In genomic region chr12:122051231-122051876, GRCh38 we compare ENCODE assay signal across 2 cellular contexts.
TF ChIP-seq lines count a peak whose summit lies in the region.

No MANE protein-coding gene starts in this region.

TF ChIP-seq in PFSK-1, 5 proteins besides CTCF, POLR2A, EP300 and RAD21 (continued from another document):
- TF ChIP-seq FOXP2 (optimal IDR thresholded peaks at IDR 0.05; ENCODE audit: borderline replicate concordance, extremely low read depth, extremely low read length, insufficient read depth) (peak; percentile 21), REST (IDR thresholded peaks at IDR 0.05; ENCODE audit: insufficient read depth in 1 of 2, low read depth in 2 of 2, low read length in 2 of 2) (no peak)

TF ChIP-seq in HepG2, 621 proteins besides CTCF, POLR2A, EP300 and RAD21 (continued from another document and continues in another):
- TF ChIP-seq, protein P1, sequence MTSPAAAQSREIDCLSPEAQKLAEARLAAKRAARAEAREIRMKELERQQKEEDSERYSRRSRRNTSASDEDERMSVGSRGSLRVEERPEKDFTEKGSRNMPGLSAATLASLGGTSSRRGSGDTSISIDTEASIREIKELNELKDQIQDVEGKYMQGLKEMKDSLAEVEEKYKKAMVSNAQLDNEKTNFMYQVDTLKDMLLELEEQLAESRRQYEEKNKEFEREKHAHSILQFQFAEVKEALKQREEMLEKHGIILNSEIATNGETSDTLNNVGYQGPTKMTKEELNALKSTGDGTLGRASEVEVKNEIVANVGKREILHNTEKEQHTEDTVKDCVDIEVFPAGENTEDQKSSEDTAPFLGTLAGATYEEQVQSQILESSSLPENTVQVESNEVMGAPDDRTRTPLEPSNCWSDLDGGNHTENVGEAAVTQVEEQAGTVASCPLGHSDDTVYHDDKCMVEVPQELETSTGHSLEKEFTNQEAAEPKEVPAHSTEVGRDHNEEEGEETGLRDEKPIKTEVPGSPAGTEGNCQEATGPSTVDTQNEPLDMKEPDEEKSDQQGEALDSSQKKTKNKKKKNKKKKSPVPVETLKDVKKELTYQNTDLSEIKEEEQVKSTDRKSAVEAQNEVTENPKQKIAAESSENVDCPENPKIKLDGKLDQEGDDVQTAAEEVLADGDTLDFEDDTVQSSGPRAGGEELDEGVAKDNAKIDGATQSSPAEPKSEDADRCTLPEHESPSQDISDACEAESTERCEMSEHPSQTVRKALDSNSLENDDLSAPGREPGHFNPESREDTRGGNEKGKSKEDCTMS (CRISPR knock-in tag; conservative IDR thresholded peaks at IDR 0.05) = no peak
- TF ChIP-seq, protein P2, sequence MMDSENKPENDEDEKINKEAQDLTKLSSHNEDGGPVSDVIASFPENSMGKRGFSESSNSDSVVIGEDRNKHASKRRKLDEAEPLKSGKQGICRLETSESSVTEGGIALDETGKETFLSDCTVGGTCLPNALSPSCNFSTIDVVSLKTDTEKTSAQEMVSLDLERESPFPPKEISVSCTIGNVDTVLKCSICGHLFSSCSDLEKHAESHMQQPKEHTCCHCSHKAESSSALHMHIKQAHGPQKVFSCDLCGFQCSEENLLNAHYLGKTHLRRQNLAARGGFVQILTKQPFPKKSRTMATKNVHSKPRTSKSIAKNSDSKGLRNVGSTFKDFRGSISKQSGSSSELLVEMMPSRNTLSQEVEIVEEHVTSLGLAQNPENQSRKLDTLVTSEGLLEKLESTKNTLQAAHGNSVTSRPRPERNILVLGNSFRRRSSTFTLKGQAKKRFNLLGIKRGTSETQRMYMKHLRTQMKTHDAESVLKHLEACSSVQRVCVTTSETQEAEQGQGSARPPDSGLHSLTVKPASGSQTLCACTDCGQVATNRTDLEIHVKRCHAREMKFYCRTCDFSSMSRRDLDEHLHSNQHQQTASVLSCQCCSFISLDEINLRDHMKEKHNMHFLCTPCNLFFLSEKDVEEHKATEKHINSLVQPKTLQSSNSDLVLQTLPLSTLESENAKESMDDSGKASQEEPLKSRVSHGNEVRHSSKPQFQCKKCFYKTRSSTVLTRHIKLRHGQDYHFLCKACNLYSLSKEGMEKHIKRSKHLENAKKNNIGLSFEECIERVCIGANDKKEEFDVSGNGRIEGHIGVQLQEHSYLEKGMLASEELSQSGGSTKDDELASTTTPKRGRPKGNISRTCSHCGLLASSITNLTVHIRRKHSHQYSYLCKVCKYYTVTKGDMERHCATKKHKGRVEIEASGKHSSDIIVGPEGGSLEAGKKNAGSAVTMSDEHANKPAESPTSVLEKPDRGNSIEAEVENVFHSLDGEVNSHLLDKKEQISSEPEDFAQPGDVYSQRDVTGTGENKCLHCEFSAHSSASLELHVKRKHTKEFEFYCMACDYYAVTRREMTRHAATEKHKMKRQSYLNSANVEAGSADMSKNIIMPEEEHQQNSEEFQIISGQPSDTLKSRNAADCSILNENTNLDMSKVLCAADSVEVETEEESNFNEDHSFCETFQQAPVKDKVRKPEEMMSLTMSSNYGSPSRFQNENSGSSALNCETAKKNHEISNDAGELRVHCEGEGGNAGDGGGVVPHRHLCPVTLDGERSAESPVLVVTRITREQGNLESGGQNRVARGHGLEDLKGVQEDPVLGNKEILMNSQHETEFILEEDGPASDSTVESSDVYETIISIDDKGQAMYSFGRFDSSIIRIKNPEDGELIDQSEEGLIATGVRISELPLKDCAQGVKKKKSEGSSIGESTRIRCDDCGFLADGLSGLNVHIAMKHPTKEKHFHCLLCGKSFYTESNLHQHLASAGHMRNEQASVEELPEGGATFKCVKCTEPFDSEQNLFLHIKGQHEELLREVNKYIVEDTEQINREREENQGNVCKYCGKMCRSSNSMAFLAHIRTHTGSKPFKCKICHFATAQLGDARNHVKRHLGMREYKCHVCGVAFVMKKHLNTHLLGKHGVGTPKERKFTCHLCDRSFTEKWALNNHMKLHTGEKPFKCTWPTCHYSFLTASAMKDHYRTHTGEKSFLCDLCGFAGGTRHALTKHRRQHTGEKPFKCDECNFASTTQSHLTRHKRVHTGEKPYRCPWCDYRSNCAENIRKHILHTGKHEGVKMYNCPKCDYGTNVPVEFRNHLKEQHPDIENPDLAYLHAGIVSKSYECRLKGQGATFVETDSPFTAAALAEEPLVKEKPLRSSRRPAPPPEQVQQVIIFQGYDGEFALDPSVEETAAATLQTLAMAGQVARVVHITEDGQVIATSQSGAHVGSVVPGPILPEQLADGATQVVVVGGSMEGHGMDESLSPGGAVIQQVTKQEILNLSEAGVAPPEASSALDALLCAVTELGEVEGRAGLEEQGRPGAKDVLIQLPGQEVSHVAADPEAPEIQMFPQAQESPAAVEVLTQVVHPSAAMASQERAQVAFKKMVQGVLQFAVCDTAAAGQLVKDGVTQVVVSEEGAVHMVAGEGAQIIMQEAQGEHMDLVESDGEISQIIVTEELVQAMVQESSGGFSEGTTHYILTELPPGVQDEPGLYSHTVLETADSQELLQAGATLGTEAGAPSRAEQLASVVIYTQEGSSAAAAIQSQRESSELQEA (CRISPR knock-in tag; IDR thresholded peaks at IDR 0.05; ENCODE audit: not compliant biosample characterization) = no peak
- no peak for TF ChIP-seq ZNF34 (CRISPR knock-in tag; IDR thresholded peaks at IDR 0.05; ENCODE audit: borderline replicate concordance)
- TF ChIP-seq MEF2D (CRISPR knock-in tag; IDR thresholded peaks at IDR 0.05) = peak; percentile 85
- TF ChIP-seq SALL1 (CRISPR knock-in tag; IDR thresholded peaks at IDR 0.05) = peak; percentile 26; the same call in 1 of the 2 replicates
- TF ChIP-seq MTA1 (CRISPR knock-in tag; IDR thresholded peaks at IDR 0.05; ENCODE audit: borderline replicate concordance) = no peak
- 0 out of 2 replicates have a peak, but pooled peaks have one; percentile 47 for TF ChIP-seq NR2F6 (IDR thresholded peaks at IDR 0.05)
- TF ChIP-seq NR2F6 (CRISPR knock-in tag; IDR thresholded peaks at IDR 0.05) = peak; percentile 69
- TF ChIP-seq SKIL (CRISPR knock-in tag; IDR thresholded peaks at IDR 0.05; ENCODE audit: borderline replicate concordance) = peak; percentile 81
- no peak for TF ChIP-seq CBX5 (CRISPR knock-in tag; IDR thresholded peaks at IDR 0.05; ENCODE audit: borderline replicate concordance)
- no peak for TF ChIP-seq MBD4 (IDR thresholded peaks at IDR 0.05; ENCODE audit: borderline replicate concordance, low read length)
- no peak for TF ChIP-seq ZEB1 (IDR thresholded peaks at IDR 0.05; ENCODE audit: insufficient replicate concordance, low read depth)
- no peak for TF ChIP-seq ZNF879 (CRISPR knock-in tag; IDR thresholded peaks at IDR 0.05)
- TF ChIP-seq KLF11 (CRISPR knock-in tag; IDR thresholded peaks at IDR 0.05) = no peak
- no peak for TF ChIP-seq KLF16 (CRISPR knock-in tag; IDR thresholded peaks at IDR 0.05)
- TF ChIP-seq FOXA3 (CRISPR knock-in tag; IDR thresholded peaks at IDR 0.05) = peak; percentile 64
- peak; percentile 96 for TF ChIP-seq RARA (CRISPR knock-in tag; IDR thresholded peaks at IDR 0.05)
- peak; percentile 12; the same call in 1 of the 2 replicates for TF ChIP-seq HNF4A (CRISPR knock-in tag; IDR thresholded peaks at IDR 0.05)
- no peak for TF ChIP-seq CBX1 (IDR thresholded peaks at IDR 0.05; ENCODE audit: low read depth)
- TF ChIP-seq PBX2 (CRISPR knock-in tag; IDR thresholded peaks at IDR 0.05) = no peak
- TF ChIP-seq ZSCAN20 (CRISPR knock-in tag; IDR thresholded peaks at IDR 0.05; ENCODE audit: borderline replicate concordance) = no peak
- TF ChIP-seq BCL6 (CRISPR knock-in tag; IDR thresholded peaks at IDR 0.05) = peak; percentile 68
- TF ChIP-seq, protein P3, sequence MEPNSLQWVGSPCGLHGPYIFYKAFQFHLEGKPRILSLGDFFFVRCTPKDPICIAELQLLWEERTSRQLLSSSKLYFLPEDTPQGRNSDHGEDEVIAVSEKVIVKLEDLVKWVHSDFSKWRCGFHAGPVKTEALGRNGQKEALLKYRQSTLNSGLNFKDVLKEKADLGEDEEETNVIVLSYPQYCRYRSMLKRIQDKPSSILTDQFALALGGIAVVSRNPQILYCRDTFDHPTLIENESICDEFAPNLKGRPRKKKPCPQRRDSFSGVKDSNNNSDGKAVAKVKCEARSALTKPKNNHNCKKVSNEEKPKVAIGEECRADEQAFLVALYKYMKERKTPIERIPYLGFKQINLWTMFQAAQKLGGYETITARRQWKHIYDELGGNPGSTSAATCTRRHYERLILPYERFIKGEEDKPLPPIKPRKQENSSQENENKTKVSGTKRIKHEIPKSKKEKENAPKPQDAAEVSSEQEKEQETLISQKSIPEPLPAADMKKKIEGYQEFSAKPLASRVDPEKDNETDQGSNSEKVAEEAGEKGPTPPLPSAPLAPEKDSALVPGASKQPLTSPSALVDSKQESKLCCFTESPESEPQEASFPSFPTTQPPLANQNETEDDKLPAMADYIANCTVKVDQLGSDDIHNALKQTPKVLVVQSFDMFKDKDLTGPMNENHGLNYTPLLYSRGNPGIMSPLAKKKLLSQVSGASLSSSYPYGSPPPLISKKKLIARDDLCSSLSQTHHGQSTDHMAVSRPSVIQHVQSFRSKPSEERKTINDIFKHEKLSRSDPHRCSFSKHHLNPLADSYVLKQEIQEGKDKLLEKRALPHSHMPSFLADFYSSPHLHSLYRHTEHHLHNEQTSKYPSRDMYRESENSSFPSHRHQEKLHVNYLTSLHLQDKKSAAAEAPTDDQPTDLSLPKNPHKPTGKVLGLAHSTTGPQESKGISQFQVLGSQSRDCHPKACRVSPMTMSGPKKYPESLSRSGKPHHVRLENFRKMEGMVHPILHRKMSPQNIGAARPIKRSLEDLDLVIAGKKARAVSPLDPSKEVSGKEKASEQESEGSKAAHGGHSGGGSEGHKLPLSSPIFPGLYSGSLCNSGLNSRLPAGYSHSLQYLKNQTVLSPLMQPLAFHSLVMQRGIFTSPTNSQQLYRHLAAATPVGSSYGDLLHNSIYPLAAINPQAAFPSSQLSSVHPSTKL (CRISPR knock-in tag; IDR thresholded peaks at IDR 0.05) = peak; percentile 67
- TF ChIP-seq SAP130 (CRISPR knock-in tag; IDR thresholded peaks at IDR 0.05; ENCODE audit: low read depth) = peak; percentile 48; the same call in 1 of the 2 replicates
- no peak for TF ChIP-seq ZSCAN31 (CRISPR knock-in tag; IDR thresholded peaks at IDR 0.05; ENCODE audit: low read depth)
- peak; percentile 84 for TF ChIP-seq FOXO1 (CRISPR knock-in tag; IDR thresholded peaks at IDR 0.05)
- TF ChIP-seq, protein P4, sequence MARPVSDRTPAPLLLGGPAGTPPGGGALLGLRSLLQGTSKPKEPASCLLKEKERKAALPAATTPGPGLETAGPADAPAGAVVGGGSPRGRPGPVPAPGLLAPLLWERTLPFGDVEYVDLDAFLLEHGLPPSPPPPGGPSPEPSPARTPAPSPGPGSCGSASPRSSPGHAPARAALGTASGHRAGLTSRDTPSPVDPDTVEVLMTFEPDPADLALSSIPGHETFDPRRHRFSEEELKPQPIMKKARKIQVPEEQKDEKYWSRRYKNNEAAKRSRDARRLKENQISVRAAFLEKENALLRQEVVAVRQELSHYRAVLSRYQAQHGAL (CRISPR knock-in tag; IDR thresholded peaks at IDR 0.05; ENCODE audit: not compliant biosample characterization) = no peak
- TF ChIP-seq NR0B2 (CRISPR knock-in tag; IDR thresholded peaks at IDR 0.05) = no peak
- TF ChIP-seq HES4 (CRISPR knock-in tag; IDR thresholded peaks at IDR 0.05; ENCODE audit: borderline replicate concordance) = no peak
- TF ChIP-seq ZNF639 (CRISPR knock-in tag; conservative IDR thresholded peaks at IDR 0.05) = no peak
- TF ChIP-seq JARID2 (CRISPR knock-in tag; IDR thresholded peaks at IDR 0.05; ENCODE audit: insufficient replicate concordance) = no peak
- TF ChIP-seq TGIF2 (CRISPR knock-in tag; IDR thresholded peaks at IDR 0.05) = no peak
- TF ChIP-seq REPIN1 (CRISPR knock-in tag; IDR thresholded peaks at IDR 0.05; ENCODE audit: borderline replicate concordance, low read depth) = no peak
- TF ChIP-seq AGO1 (IDR thresholded peaks at IDR 0.05; ENCODE audit: low read depth, low read length, poor library complexity, severe bottlenecking) = no peak
- TF ChIP-seq IRX3 (CRISPR knock-in tag; IDR thresholded peaks at IDR 0.05; ENCODE audit: borderline replicate concordance, low read depth) = no peak
- no peak for TF ChIP-seq MATR3 (CRISPR knock-in tag; IDR thresholded peaks at IDR 0.05)
- TF ChIP-seq FOXA1 (IDR thresholded peaks at IDR 0.05) = no peak
- peak; percentile 35; the same call in 1 of the 2 replicates for TF ChIP-seq FOXA1 (CRISPR knock-in tag; IDR thresholded peaks at IDR 0.05)
- no peak for TF ChIP-seq SNAPC5 (CRISPR knock-in tag; IDR thresholded peaks at IDR 0.05; ENCODE audit: borderline replicate concordance)
